ENCODE assay signal across 11 cellular contexts in the genomic region with DNA sequence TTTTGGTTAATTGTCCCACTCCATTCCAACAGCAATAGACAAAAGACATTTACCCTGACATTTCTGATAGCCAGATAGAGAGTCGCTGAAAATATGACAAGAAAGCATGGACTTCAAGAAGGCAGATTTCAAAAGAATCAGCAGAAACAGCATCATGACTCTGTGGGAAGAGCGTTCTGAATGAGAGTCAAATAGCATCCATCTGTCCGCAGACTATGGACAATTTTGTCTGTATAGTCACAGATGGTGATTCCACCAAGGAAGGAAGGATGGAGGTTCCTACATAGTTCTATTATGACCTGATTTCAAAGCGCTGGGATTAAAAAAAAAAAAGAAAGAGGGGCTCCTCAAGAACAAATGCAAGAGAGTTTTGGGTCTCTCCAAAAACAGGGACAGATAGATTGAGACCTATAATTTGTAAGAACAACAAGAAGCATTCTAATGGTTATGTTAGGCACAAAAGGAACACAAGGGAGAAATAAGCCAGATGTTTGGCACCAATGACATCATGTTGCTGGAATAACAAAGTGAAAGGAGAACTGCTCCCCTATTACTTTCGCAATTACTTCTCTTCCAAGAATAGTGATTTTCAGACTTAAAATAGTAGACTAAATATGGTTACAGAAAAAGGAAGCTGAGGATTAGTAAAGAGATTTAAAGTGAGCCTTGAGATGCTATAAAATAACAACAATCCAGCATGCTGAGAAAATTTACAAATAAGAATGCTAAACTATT. TPM values are rescaled to one million over a fixed set of nuclear protein-coding genes. Genes with fewer than 3 reads are reported as not detected.
A peak's percentile ranks its signal among the peaks of the same experiment; 100 is the strongest.
DNase-seq lines count a peak whose midpoint lies in the region; ATAC-seq, FAIRE-seq and TF ChIP-seq lines count a peak whose summit lies in the region.
"Had no signal": no experiment of that assay in that cellular context is flagged by ENCODE, and none has a peak within 500 bp of the region (broad histone marks: within the 10 kb centered on the region; RNA-seq: fewer than 3 reads in every experiment).

No MANE protein-coding gene starts in this region.

- no peak overlapping the region for H2AFZ ChIP-seq in H1 (ENCODE audit: low read length)

- H3K4ac ChIP-seq in H1 (replicated peaks; ENCODE audit: insufficient read length, low read depth, low read length), result no peak overlapping the region

- H3K9me3 ChIP-seq in H1 (ENCODE audit: insufficient read depth in 2 of 2, low read depth in 1 of 2, low read length in 1 of 2), result no peaks in the 10 kb centered on the region
- H3K9me3 ChIP-seq: prostate gland had no signal

- H3K27ac ChIP-seq in H1 (ENCODE audit: low read depth, low read length), result no peak overlapping the region
- H3K27ac ChIP-seq: prostate gland, SK-N-MC had no signal

- ATAC-seq in GM18870 (IDR thresholded peaks at IDR 0.05; ENCODE audit: unreplicated experiment), result peak; percentile 59
- ATAC-seq in HG03432 (IDR thresholded peaks at IDR 0.05; ENCODE audit: unreplicated experiment), result peak; percentile 57
- ATAC-seq in stimulated activated naive B cell treated with anti-CD40 and anti-IgM and Interleukin-4, amounts not matched to agents 10 μg/mL and 1 μg/mL and 100 μg/mL, for 72 hours (replicated peaks), result peak; percentile 51 to 66
- ATAC-seq in SK-N-SH treated with all-trans-retinoic acid at 6 μM for 48 hours, result no peak

- no peak overlapping the region for H3K9ac ChIP-seq in H1 (replicated peaks in 1 of 4; ENCODE audit: extremely low read depth in 1 of 4, low read depth in 3 of 4, low read length in 3 of 4)

- H2BK15ac ChIP-seq in H1 (ENCODE audit: low read length), result no peak overlapping the region

- no peak for TF ChIP-seq RAD21 in H1 (IDR thresholded peaks at IDR 0.05 in 1 of 2, conservative IDR thresholded peaks at IDR 0.05 in 1 of 2; ENCODE audit: low read depth in 2 of 2, low read length in 2 of 2)

- H3K14ac ChIP-seq in H1 (ENCODE audit: insufficient read length), result no peak overlapping the region

- no peak for FAIRE-seq in H1 (lab: Jason Lieb, UNC)

- H3K23ac ChIP-seq in H1 (ENCODE audit: insufficient read length), result no peak overlapping the region

- no peak overlapping the region for H3K4me3 ChIP-seq in H1 (ENCODE audit: extremely low read depth in 1 of 4, insufficient read depth in 2 of 4, low read depth in 3 of 4, low read length in 4 of 4)
- H3K4me3 ChIP-seq: prostate gland, SK-N-MC had no signal

- no peak overlapping the region for H2BK20ac ChIP-seq in H1 (ENCODE audit: low read length)

- 0 out of 4 replicates have a peak, but pooled peaks cover 0 to 5% of the 10 kb centered on the region in 2 experiments for H3K79me2 ChIP-seq in H1 (ENCODE audit: control insufficient read depth in 1 of 2, insufficient read depth in 2 of 2, low read length in 2 of 2)

- CTCF ChIA-PET in H1 (lab: Charles Lee; ENCODE audit: partially characterized antibody), result interaction anchor here (0.6 to 1.3 kb wide), 2 partner anchors 8 to 10 kb away, joined by 3 to 6 read pairs; no protein-coding TSS in a partner anchor

- peak overlapping the region; percentile 70 to 80 for H3K4me3 Mint-ChIP-seq in stimulated activated naive B cell treated with anti-CD40 and anti-IgM and Interleukin-4, amounts not matched to agents 10 μg/mL and 1 μg/mL and 100 μg/mL, for 72 hours

- no peak overlapping the region for H2BK12ac ChIP-seq in H1 (ENCODE audit: low read depth, low read length)

- TF ChIP-seq EP300 in H1 (IDR thresholded peaks at IDR 0.05; ENCODE audit: borderline replicate concordance in 1 of 2, low read depth in 2 of 2, low read length in 2 of 2), result no peak

- no peak overlapping the region for H4K8ac ChIP-seq in H1 (ENCODE audit: extremely low read depth, insufficient read depth, low read length)

- peaks cover 34 to 52% of the 10 kb centered on the region in 2 donors for H3K4me1 Mint-ChIP-seq in stimulated activated naive B cell treated with anti-CD40 and anti-IgM and Interleukin-4, amounts not matched to agents 10 μg/mL and 1 μg/mL and 100 μg/mL, for 72 hours

- no peak overlapping the region for H3K56ac ChIP-seq in H1 (replicated peaks; ENCODE audit: insufficient read length, low read depth, low read length)

- H3K9me3 Mint-ChIP-seq in stimulated activated naive B cell treated with anti-CD40 and anti-IgM and Interleukin-4, amounts not matched to agents 10 μg/mL and 1 μg/mL and 100 μg/mL, for 72 hours, result peaks cover 3 to 4% of the 10 kb centered on the region in 2 donors

- H3K36me3 Mint-ChIP-seq in stimulated activated naive B cell treated with anti-CD40 and anti-IgM and Interleukin-4, amounts not matched to agents 10 μg/mL and 1 μg/mL and 100 μg/mL, for 72 hours, result peaks cover 2 to 12% of the 10 kb centered on the region in 2 donors

- no peak overlapping the region for H3K18ac ChIP-seq in H1 (ENCODE audit: extremely low read depth, low read length)

- no peak overlapping the region for H4K91ac ChIP-seq in H1 (replicated peaks; ENCODE audit: insufficient read length, low read length)

- no peak overlapping the region for H2AK5ac ChIP-seq in H1 (ENCODE audit: low read depth, low read length)

- H2BK5ac ChIP-seq in H1 (ENCODE audit: low read depth, low read length), result no peak overlapping the region

- no peaks in the 10 kb centered on the region for H3K27me3 ChIP-seq in H1 (replicated peaks in 1 of 4; ENCODE audit: control insufficient read depth in 3 of 4, extremely low read depth in 1 of 4, insufficient read depth in 3 of 4, low read length in 3 of 4)

- peaks cover 0 to 3% (median under 1%) of the 10 kb centered on the region in 4 experiments; a peak in 1 of 7 replicates for H3K4me1 ChIP-seq in H1 (replicated peaks in 1 of 4; ENCODE audit: control insufficient read depth in 3 of 4, insufficient read depth in 4 of 4, low read length in 3 of 4)
- H3K4me1 ChIP-seq: prostate gland had no signal

- H4K5ac ChIP-seq in H1 (ENCODE audit: insufficient read length, low read depth, low read length), result no peak overlapping the region

- H3K36me3 ChIP-seq in H1 (ENCODE audit: control insufficient read depth in 2 of 4, insufficient read depth in 4 of 4, low read length in 3 of 4), result no peaks in the 10 kb centered on the region
- H3K36me3 ChIP-seq: prostate gland had no signal

- H3K23me2 ChIP-seq in H1 (ENCODE audit: low read depth, low read length), result no peaks in the 10 kb centered on the region

- no peak for TF ChIP-seq CTCF in H1 (IDR thresholded peaks at IDR 0.05; ENCODE audit: control extremely low read depth in 1 of 3, insufficient read depth in 1 of 3, low read depth in 1 of 3, low read length in 3 of 3)

- no peaks in the 10 kb centered on the region for H4K20me1 ChIP-seq in H1 (replicated peaks in 1 of 2; ENCODE audit: control insufficient read depth in 1 of 2, insufficient read depth in 2 of 2, low read length in 2 of 2)

- peak overlapping the region; percentile 56 for H2BK120ac ChIP-seq in H1 (replicated peaks; ENCODE audit: low read depth, low read length)

- no peak for DNase-seq in H1 (ENCODE audit: low read depth in 1 of 2, low spot score in 2 of 2)
- no peak for DNase-seq in stimulated activated naive B cell treated with anti-CD40 and anti-IgM and Interleukin-4, amounts not matched to agents 10 μg/mL and 1 μg/mL and 100 μg/mL, for 72 hours
- no peak for DNase-seq in NCI-H2029 treated with DMSO at 0.1 percent for 48 hours (lab: John Stamatoyannopoulos, UW)
- no peak for DNase-seq in NCI-H2196 (lab: John Stamatoyannopoulos, UW; ENCODE audit: unreplicated experiment)
- no peak for DNase-seq in HPDE6-E6E7 (ENCODE audit: extremely low spot score)
- DNase-seq: H7 had no signal

- no peaks in the 10 kb centered on the region for H3K79me1 ChIP-seq in H1 (ENCODE audit: low read depth, low read length)

- no peaks in the 10 kb centered on the region for H3K27me3 Mint-ChIP-seq in stimulated activated naive B cell treated with anti-CD40 and anti-IgM and Interleukin-4, amounts not matched to agents 10 μg/mL and 1 μg/mL and 100 μg/mL, for 72 hours

- 77% methylated on average over 5 of the region's 5 CpGs; no CpG with 5 or more reads in 1 of the 2 experiments for WGBS in H1 (ENCODE audit: extremely low coverage in 1 of 2, insufficient coverage in 1 of 2, insufficient read length in 1 of 2, insufficient replicate concordance in 2 of 2, low coverage in 1 of 2, low lambda C conversion rate in 2 of 2, missing lambda C conversion rate in 1 of 2), 2 experiments

- TF ChIP-seq POLR2A in H1 (IDR thresholded peaks at IDR 0.05; ENCODE audit: control extremely low read depth in 1 of 2, low read depth in 2 of 2, low read length in 2 of 2), result no peak

- H3K27ac Mint-ChIP-seq in stimulated activated naive B cell treated with anti-CD40 and anti-IgM and Interleukin-4, amounts not matched to agents 10 μg/mL and 1 μg/mL and 100 μg/mL, for 72 hours, result peak overlapping the region; percentile 81

- POLR2A ChIA-PET in H1 (lab: Charles Lee; ENCODE audit: partially characterized antibody), result no interaction called here

- H3K4me2 ChIP-seq in H1 (ENCODE audit: insufficient read depth in 1 of 2, low read depth in 2 of 2, low read length in 2 of 2), result peak overlapping the region; percentile 14 to 40; a peak in 2 of 4 replicates

TF ChIP-seq in SK-N-SH treated with all-trans-retinoic acid at 6 μM for 48 hours, 23 proteins besides CTCF, POLR2A, EP300 and RAD21:
- TF ChIP-seq ZNF70 (CRISPR knock-in tag; IDR thresholded peaks at IDR 0.05), result no peak
- TF ChIP-seq ZFP3 (CRISPR knock-in tag; IDR thresholded peaks at IDR 0.05), result no peak
- no peak for TF ChIP-seq BACH2 (CRISPR knock-in tag; IDR thresholded peaks at IDR 0.05; ENCODE audit: borderline replicate concordance)
- TF ChIP-seq GLIS3 (CRISPR knock-in tag; IDR thresholded peaks at IDR 0.05), result no peak

RNA-seq across cellular contexts. Expression of gene NIBAN1, which starts 28.5 kb away (rescaled TPM):
- total RNA-seq in H1 (2021; fragmentation: NEBNext Ultra II Directional; extraction: Animal tissue kit (Norgen Biotek cat#: 25700)), result 13.7 and 15.2 TPM in 2 replicates
- 4.2 and 5.7 TPM in 2 replicates for polyA plus RNA-seq in H1 (2011; rRNA removed)
- 5.3 TPM for polyA plus RNA-seq in H1 (2011; cell fraction: cytosol; rRNA removed)
- 7.2 TPM for polyA plus RNA-seq in H1 (2011; cell fraction: nucleus; rRNA removed)
- 7.8 to 12.8 TPM (median 10.4 TPM) in 4 replicates for polyA plus RNA-seq in H1 (2012, experiment 1 of 2)
- 1.1 TPM for polyA plus RNA-seq in H1 (2012, experiment 2 of 2)
- polyA plus RNA-seq in H1 (2013, experiment 1 of 2), result 11.6 TPM
- 12.2 TPM for polyA plus RNA-seq in H1 (2013, experiment 2 of 2)
- 10.2 and 12.6 TPM in 2 replicates for polyA minus RNA-seq in H1 (2011; rRNA and poly(A)+ RNA removed)
- polyA minus RNA-seq in H1 (2011; cell fraction: cytosol; rRNA and poly(A)+ RNA removed), result 7.8 TPM
- 15.8 TPM for polyA minus RNA-seq in H1 (2011; cell fraction: nucleus; rRNA and poly(A)+ RNA removed)
